1 cellular context compared by ENCODE assay signal in the genomic region with DNA sequence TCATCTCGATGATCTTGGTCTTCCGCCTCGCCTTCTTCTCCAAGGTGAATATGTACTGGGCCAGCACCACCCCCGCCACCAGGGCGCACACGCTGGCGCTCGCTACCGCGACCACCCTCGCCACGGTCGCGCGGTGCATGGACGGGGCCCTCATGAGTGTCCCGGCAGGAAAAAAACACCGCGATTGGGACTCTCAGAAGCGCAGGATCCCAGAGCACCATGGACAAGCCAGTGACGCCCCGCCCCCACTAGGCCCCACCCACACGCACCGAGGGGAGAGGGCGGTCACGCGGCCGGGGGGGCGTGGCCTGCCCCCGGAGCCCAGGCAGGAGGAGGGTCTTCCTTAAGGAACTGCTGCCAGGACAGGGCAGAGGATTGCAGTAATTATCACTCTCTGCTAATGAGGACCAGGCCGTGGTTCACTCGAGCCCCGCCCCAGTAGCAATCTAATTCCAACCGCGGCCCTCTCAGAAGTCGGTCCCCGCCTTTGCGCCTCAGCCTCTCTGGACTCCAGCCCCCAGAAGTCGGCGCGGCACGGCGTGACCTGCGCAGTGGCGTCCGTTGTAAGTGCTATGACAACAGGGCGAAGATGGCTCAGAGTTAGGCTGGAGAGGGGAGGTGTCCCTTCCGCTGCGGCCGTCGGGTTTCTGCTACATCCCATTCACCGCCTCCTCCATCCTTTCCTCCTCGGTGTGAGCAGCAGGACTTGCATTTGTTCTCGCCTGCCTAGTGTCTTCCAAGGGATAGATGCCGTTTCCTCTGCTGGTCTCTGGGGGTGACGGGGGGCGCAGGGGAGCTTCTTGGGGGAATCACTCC.
TF ChIP-seq lines count a peak whose summit lies in the region.

A gene (plus strand): TSS at position 575 of the 816 bp plus-strand sequence. CDS start 16,689 bp downstream, outside the sequence.

TF ChIP-seq in HepG2, 621 proteins besides CTCF, POLR2A, EP300 and RAD21 (continued from another document and continues in another):
- TF ChIP-seq, protein P1, sequence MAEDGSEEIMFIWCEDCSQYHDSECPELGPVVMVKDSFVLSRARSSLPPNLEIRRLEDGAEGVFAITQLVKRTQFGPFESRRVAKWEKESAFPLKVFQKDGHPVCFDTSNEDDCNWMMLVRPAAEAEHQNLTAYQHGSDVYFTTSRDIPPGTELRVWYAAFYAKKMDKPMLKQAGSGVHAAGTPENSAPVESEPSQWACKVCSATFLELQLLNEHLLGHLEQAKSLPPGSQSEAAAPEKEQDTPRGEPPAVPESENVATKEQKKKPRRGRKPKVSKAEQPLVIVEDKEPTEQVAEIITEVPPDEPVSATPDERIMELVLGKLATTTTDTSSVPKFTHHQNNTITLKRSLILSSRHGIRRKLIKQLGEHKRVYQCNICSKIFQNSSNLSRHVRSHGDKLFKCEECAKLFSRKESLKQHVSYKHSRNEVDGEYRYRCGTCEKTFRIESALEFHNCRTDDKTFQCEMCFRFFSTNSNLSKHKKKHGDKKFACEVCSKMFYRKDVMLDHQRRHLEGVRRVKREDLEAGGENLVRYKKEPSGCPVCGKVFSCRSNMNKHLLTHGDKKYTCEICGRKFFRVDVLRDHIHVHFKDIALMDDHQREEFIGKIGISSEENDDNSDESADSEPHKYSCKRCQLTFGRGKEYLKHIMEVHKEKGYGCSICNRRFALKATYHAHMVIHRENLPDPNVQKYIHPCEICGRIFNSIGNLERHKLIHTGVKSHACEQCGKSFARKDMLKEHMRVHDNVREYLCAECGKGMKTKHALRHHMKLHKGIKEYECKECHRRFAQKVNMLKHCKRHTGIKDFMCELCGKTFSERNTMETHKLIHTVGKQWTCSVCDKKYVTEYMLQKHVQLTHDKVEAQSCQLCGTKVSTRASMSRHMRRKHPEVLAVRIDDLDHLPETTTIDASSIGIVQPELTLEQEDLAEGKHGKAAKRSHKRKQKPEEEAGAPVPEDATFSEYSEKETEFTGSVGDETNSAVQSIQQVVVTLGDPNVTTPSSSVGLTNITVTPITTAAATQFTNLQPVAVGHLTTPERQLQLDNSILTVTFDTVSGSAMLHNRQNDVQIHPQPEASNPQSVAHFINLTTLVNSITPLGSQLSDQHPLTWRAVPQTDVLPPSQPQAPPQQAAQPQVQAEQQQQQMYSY (CRISPR knock-in tag; IDR thresholded peaks at IDR 0.05): no peak
- TF ChIP-seq, protein P2, sequence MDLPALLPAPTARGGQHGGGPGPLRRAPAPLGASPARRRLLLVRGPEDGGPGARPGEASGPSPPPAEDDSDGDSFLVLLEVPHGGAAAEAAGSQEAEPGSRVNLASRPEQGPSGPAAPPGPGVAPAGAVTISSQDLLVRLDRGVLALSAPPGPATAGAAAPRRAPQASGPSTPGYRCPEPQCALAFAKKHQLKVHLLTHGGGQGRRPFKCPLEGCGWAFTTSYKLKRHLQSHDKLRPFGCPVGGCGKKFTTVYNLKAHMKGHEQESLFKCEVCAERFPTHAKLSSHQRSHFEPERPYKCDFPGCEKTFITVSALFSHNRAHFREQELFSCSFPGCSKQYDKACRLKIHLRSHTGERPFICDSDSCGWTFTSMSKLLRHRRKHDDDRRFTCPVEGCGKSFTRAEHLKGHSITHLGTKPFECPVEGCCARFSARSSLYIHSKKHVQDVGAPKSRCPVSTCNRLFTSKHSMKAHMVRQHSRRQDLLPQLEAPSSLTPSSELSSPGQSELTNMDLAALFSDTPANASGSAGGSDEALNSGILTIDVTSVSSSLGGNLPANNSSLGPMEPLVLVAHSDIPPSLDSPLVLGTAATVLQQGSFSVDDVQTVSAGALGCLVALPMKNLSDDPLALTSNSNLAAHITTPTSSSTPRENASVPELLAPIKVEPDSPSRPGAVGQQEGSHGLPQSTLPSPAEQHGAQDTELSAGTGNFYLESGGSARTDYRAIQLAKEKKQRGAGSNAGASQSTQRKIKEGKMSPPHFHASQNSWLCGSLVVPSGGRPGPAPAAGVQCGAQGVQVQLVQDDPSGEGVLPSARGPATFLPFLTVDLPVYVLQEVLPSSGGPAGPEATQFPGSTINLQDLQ (CRISPR knock-in tag; IDR thresholded peaks at IDR 0.05): no peak
- TF ChIP-seq NFIC (IDR thresholded peaks at IDR 0.05; ENCODE audit: low read length): no peak
- TF ChIP-seq ZNF282 (IDR thresholded peaks at IDR 0.05; ENCODE audit: partially characterized antibody): no peak
- TF ChIP-seq, protein P3, sequence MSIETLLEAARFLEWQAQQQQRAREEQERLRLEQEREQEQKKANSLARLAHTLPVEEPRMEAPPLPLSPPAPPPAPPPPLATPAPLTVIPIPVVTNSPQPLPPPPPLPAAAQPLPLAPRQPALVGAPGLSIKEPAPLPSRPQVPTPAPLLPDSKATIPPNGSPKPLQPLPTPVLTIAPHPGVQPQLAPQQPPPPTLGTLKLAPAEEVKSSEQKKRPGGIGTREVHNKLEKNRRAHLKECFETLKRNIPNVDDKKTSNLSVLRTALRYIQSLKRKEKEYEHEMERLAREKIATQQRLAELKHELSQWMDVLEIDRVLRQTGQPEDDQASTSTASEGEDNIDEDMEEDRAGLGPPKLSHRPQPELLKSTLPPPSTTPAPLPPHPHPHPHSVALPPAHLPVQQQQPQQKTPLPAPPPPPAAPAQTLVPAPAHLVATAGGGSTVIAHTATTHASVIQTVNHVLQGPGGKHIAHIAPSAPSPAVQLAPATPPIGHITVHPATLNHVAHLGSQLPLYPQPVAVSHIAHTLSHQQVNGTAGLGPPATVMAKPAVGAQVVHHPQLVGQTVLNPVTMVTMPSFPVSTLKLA (IDR thresholded peaks at IDR 0.05): peak; percentile 21; the same call in 1 of the 2 replicates
- TF ChIP-seq KLF13 (CRISPR knock-in tag; IDR thresholded peaks at IDR 0.05): no peak
- TF ChIP-seq, protein P4, sequence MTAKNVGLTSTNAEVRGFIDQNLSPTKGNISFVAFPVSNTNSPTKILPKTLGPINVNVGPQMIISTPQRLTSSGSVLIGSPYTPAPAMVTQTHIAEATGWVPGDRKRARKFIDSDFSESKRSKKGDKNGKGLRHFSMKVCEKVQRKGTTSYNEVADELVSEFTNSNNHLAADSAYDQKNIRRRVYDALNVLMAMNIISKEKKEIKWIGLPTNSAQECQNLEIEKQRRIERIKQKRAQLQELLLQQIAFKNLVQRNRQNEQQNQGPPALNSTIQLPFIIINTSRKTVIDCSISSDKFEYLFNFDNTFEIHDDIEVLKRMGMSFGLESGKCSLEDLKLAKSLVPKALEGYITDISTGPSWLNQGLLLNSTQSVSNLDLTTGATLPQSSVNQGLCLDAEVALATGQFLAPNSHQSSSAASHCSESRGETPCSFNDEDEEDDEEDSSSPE (CRISPR knock-in tag; IDR thresholded peaks at IDR 0.05): peak; percentile 68
- no peak for TF ChIP-seq NR2F6 (IDR thresholded peaks at IDR 0.05)
- TF ChIP-seq NR2F6 (CRISPR knock-in tag; IDR thresholded peaks at IDR 0.05): no peak
- no peak for TF ChIP-seq DPF2 (CRISPR knock-in tag; IDR thresholded peaks at IDR 0.05; ENCODE audit: borderline replicate concordance, low read depth)
- no peak for TF ChIP-seq RFXANK (CRISPR knock-in tag; IDR thresholded peaks at IDR 0.05)
- 0 out of 2 replicates have a peak, but pooled peaks have one; percentile 35 for TF ChIP-seq IRF2 (CRISPR knock-in tag; IDR thresholded peaks at IDR 0.05)
- TF ChIP-seq ZNF274 (CRISPR knock-in tag; IDR thresholded peaks at IDR 0.05): peak; percentile 55; the same call in 1 of the 2 replicates
- TF ChIP-seq ZNF180 (CRISPR knock-in tag; IDR thresholded peaks at IDR 0.05; ENCODE audit: borderline replicate concordance, low read depth): no peak
- no peak for TF ChIP-seq MTF1 (CRISPR knock-in tag; IDR thresholded peaks at IDR 0.05)
- no peak for TF ChIP-seq IKZF4 (CRISPR knock-in tag; IDR thresholded peaks at IDR 0.05; ENCODE audit: borderline replicate concordance, low read depth, not compliant biosample characterization)
- no peak for TF ChIP-seq EZH2 (conservative IDR thresholded peaks at IDR 0.05; ENCODE audit: low read depth, low read length)
- no peak for TF ChIP-seq NKX3-1 (CRISPR knock-in tag; IDR thresholded peaks at IDR 0.05)
- TF ChIP-seq BORCS8-MEF2B (CRISPR knock-in tag; IDR thresholded peaks at IDR 0.05): peak; percentile 41; the same call in 1 of the 2 replicates
- TF ChIP-seq, protein P5, sequence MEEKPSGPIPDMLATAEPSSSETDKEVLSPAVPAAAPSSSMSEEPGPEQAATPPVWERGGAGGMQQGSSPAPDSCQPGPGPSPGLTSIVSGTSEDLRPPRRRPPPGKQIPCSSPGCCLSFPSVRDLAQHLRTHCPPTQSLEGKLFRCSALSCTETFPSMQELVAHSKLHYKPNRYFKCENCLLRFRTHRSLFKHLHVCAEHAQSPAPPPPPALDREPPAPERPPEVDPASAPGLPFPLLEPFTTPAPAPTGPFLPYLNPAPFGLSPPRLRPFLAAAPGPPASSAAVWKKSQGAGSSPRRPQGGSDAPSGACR (CRISPR knock-in tag; IDR thresholded peaks at IDR 0.05): no peak
- TF ChIP-seq, protein P6, sequence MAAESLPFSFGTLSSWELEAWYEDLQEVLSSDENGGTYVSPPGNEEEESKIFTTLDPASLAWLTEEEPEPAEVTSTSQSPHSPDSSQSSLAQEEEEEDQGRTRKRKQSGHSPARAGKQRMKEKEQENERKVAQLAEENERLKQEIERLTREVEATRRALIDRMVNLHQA (CRISPR knock-in tag; IDR thresholded peaks at IDR 0.05): no peak
- no peak for TF ChIP-seq ZFYVE20 (CRISPR knock-in tag; IDR thresholded peaks at IDR 0.05; ENCODE audit: borderline replicate concordance, low read depth)
- TF ChIP-seq, protein P7, sequence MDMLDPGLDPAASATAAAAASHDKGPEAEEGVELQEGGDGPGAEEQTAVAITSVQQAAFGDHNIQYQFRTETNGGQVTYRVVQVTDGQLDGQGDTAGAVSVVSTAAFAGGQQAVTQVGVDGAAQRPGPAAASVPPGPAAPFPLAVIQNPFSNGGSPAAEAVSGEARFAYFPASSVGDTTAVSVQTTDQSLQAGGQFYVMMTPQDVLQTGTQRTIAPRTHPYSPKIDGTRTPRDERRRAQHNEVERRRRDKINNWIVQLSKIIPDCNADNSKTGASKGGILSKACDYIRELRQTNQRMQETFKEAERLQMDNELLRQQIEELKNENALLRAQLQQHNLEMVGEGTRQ (IDR thresholded peaks at IDR 0.05; ENCODE audit: low read depth, low read length): no peak
- TF ChIP-seq, protein P7 (CRISPR knock-in tag; IDR thresholded peaks at IDR 0.05; ENCODE audit: borderline replicate concordance): peak; percentile 63; the same call in 1 of the 2 replicates
- TF ChIP-seq, protein P8, sequence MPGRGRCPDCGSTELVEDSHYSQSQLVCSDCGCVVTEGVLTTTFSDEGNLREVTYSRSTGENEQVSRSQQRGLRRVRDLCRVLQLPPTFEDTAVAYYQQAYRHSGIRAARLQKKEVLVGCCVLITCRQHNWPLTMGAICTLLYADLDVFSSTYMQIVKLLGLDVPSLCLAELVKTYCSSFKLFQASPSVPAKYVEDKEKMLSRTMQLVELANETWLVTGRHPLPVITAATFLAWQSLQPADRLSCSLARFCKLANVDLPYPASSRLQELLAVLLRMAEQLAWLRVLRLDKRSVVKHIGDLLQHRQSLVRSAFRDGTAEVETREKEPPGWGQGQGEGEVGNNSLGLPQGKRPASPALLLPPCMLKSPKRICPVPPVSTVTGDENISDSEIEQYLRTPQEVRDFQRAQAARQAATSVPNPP (CRISPR knock-in tag; IDR thresholded peaks at IDR 0.05): 0 out of 2 replicates have a peak, but pooled peaks have one; percentile 36
- peak; percentile 76; the same call in 1 of the 2 replicates for TF ChIP-seq ZNF572 (CRISPR knock-in tag; IDR thresholded peaks at IDR 0.05)
- TF ChIP-seq ZNF446 (CRISPR knock-in tag; IDR thresholded peaks at IDR 0.05): peak; percentile 49; the same call in 1 of the 2 replicates
- TF ChIP-seq, protein P9, sequence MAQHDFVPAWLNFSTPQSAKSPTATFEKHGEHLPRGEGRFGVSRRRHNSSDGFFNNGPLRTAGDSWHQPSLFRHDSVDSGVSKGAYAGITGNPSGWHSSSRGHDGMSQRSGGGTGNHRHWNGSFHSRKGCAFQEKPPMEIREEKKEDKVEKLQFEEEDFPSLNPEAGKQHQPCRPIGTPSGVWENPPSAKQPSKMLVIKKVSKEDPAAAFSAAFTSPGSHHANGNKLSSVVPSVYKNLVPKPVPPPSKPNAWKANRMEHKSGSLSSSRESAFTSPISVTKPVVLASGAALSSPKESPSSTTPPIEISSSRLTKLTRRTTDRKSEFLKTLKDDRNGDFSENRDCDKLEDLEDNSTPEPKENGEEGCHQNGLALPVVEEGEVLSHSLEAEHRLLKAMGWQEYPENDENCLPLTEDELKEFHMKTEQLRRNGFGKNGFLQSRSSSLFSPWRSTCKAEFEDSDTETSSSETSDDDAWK (CRISPR knock-in tag; IDR thresholded peaks at IDR 0.05): no peak
- no peak for TF ChIP-seq NFYC (CRISPR knock-in tag; IDR thresholded peaks at IDR 0.05)
- TF ChIP-seq ZNF746 (CRISPR knock-in tag; IDR thresholded peaks at IDR 0.05): no peak
- TF ChIP-seq NFATC3 (CRISPR knock-in tag; IDR thresholded peaks at IDR 0.05): peak; percentile 21; the same call in 1 of the 2 replicates
- no peak; the same call in 1 of the 2 replicates for TF ChIP-seq MED1 (CRISPR knock-in tag; IDR thresholded peaks at IDR 0.05)
- no peak for TF ChIP-seq ZNF558 (CRISPR knock-in tag; IDR thresholded peaks at IDR 0.05; ENCODE audit: borderline replicate concordance)
- TF ChIP-seq ZKSCAN8 (CRISPR knock-in tag; IDR thresholded peaks at IDR 0.05; ENCODE audit: borderline replicate concordance): no peak
- no peak for TF ChIP-seq ZFP82 (CRISPR knock-in tag; IDR thresholded peaks at IDR 0.05; ENCODE audit: borderline replicate concordance)
- TF ChIP-seq ZSCAN12 (CRISPR knock-in tag; IDR thresholded peaks at IDR 0.05): no peak
- TF ChIP-seq, protein P10, sequence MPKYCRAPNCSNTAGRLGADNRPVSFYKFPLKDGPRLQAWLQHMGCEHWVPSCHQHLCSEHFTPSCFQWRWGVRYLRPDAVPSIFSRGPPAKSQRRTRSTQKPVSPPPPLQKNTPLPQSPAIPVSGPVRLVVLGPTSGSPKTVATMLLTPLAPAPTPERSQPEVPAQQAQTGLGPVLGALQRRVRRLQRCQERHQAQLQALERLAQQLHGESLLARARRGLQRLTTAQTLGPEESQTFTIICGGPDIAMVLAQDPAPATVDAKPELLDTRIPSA (CRISPR knock-in tag; IDR thresholded peaks at IDR 0.05; ENCODE audit: borderline replicate concordance): no peak
- no peak for TF ChIP-seq ARID2 (CRISPR knock-in tag; IDR thresholded peaks at IDR 0.05; ENCODE audit: borderline replicate concordance)
- TF ChIP-seq ZNF577 (CRISPR knock-in tag; IDR thresholded peaks at IDR 0.05; ENCODE audit: borderline replicate concordance, low read depth): no peak
- TF ChIP-seq RBM22 (optimal IDR thresholded peaks at IDR 0.05; ENCODE audit: low read length): no peak
- TF ChIP-seq, protein P11, sequence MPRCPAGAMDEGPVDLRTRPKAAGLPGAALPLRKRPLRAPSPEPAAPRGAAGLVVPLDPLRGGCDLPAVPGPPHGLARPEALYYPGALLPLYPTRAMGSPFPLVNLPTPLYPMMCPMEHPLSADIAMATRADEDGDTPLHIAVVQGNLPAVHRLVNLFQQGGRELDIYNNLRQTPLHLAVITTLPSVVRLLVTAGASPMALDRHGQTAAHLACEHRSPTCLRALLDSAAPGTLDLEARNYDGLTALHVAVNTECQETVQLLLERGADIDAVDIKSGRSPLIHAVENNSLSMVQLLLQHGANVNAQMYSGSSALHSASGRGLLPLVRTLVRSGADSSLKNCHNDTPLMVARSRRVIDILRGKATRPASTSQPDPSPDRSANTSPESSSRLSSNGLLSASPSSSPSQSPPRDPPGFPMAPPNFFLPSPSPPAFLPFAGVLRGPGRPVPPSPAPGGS (CRISPR knock-in tag; IDR thresholded peaks at IDR 0.05): peak; percentile 62; the same call in 1 of the 2 replicates
